In the genomic region with DNA sequence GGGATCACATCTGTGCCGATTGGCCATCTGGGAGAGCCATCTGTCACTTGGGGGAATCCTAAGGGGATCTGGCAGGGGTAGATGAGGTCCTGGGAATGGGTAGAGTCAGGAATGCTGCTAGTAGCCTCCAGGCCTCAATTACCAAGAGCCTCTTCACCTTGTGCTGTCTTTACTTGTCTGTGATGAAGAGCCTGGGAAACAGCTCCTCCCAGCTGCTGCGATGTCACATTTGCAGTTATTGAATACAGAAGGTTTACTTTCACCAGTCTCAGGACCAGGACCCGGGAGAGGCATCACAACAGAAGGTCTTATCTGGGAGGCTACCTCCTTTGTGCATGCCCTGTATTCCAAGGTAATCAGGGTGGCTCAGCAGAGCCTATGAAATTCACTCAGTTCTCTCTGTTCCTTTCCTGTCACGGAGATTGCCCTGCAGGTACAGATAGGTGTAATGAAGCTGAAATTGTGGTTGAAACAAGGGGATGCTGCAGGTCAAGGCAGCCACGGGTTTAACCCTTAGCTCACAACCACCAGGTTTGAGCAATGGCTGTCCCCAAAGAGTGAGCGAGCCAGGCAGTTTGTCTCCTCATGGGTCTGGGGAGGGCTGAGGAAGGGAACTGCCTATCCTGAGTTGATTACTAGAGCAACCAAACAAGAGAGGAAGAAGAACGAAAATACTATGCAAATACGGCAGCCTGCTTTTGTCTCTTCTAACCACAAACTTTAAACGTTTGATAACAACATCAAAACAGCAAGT, we compare ENCODE assay signal across 13 cellular contexts.
DNase-seq lines count a peak whose midpoint lies in the region; ATAC-seq and TF ChIP-seq lines count a peak whose summit lies in the region.
"Had no signal": no experiment of that assay in that cellular context is flagged by ENCODE, and none has a peak within 500 bp of the region (broad histone marks: within the 10 kb centered on the region; RNA-seq: fewer than 3 reads in every experiment).

No MANE protein-coding gene starts in this region.

- H3K9me3 Mint-ChIP-seq in WTC11: no peaks in the 10 kb centered on the region
- H3K9me3 Mint-ChIP-seq in memory B cell: no peaks in the 10 kb centered on the region

- no peak overlapping the region for H3K4me3 ChIP-seq in foreskin fibroblast (ENCODE audit: low read depth in 1 of 2, low read length in 2 of 2)
- H3K4me3 ChIP-seq: heart left ventricle had no signal

- CTCF ChIA-PET in WTC11 (lab: Charles Lee): interaction anchor here (0.7 to 2.1 kb wide), 11 partner anchors 10 to 409 kb away, joined by 3 to 12 read pairs (median 5); no protein-coding TSS in a partner anchor

- ATAC-seq in GM18498 (IDR thresholded peaks at IDR 0.05; ENCODE audit: unreplicated experiment) (peak; percentile 64), WTC11 (peak; percentile 58), memory B cell (ENCODE audit: low read depth) (no peak), HG03045 (IDR thresholded peaks at IDR 0.05; ENCODE audit: unreplicated experiment) (no peak)
- ATAC-seq: activated CD8-positive, alpha-beta memory T cell treated with anti-CD3 and anti-CD28 coated beads, Interleukin-2, amount 10 ng/mL, durations not matched to agents 7 days and 5 days; heart left ventricle; stimulated activated naive CD8-positive, alpha-beta T cell treated with anti-CD3 and anti-CD28 coated beads, Interleukin-15, Interleukin-2, amounts not matched to agents 100 U/mL and 50 U/mL, for 24 hours had no signal

- POLR2A ChIA-PET in WTC11 (lab: Charles Lee): interaction anchor here (0.8 kb wide), 1 partner anchor 300 kb away, joined by 3 read pairs; no protein-coding TSS in a partner anchor

- no peak for TF ChIP-seq CTCF in WTC11 (IDR thresholded peaks at IDR 0.05)
- no peak for TF ChIP-seq CTCF in foreskin fibroblast (IDR thresholded peaks at IDR 0.05; ENCODE audit: low read depth, low read length)

- H3K36me3 Mint-ChIP-seq in WTC11 (no peaks in the 10 kb centered on the region), memory B cell (no peaks in the 10 kb centered on the region)
- H3K36me3 Mint-ChIP-seq: activated CD8-positive, alpha-beta memory T cell treated with anti-CD3 and anti-CD28 coated beads, Interleukin-2, amount 10 ng/mL, durations not matched to agents 7 days and 5 days had no signal

- no peaks in the 10 kb centered on the region for H3K27me3 Mint-ChIP-seq in WTC11 (ENCODE audit: low read depth)
- H3K27me3 Mint-ChIP-seq in memory B cell: peaks cover 1% of the 10 kb centered on the region

- H3K4me3 Mint-ChIP-seq in WTC11 (no peak overlapping the region), memory B cell (peak overlapping the region; percentile 58)
- H3K4me3 Mint-ChIP-seq: activated CD8-positive, alpha-beta memory T cell treated with anti-CD3 and anti-CD28 coated beads, Interleukin-2, amount 10 ng/mL, durations not matched to agents 7 days and 5 days had no signal

- H3K27ac Mint-ChIP-seq in WTC11: peak overlapping the region; percentile 92
- no peak overlapping the region for H3K27ac Mint-ChIP-seq in memory B cell
- H3K27ac Mint-ChIP-seq: activated CD8-positive, alpha-beta memory T cell treated with anti-CD3 and anti-CD28 coated beads, Interleukin-2, amount 10 ng/mL, durations not matched to agents 7 days and 5 days had no signal

- H3K4me1 Mint-ChIP-seq in WTC11 (peaks cover 27% of the 10 kb centered on the region), memory B cell (peaks cover 17% of the 10 kb centered on the region)

- DNase-seq in NCI-H1092 (lab: John Stamatoyannopoulos, UW) (peak; percentile 8), WTC11 (ENCODE audit: low spot score) (no peak), memory B cell (ENCODE audit: low spot score in 2 of 2) (no peak), DMS114 treated with DMSO at 0.1 percent for 48 hours (lab: John Stamatoyannopoulos, UW; ENCODE audit: unreplicated experiment) (no peak), foreskin fibroblast (no peak)
- DNase-seq in stimulated activated CD4-positive, alpha-beta T cell treated with anti-CD3 and anti-CD28 coated beads, Interleukin-1b, Interleukin-23, amount 100 ng/mL, for 48 hours: no peak
- DNase-seq: activated CD8-positive, alpha-beta memory T cell treated with anti-CD3 and anti-CD28 coated beads, Interleukin-2, amount 10 ng/mL, durations not matched to agents 7 days and 5 days; activated naive CD4-positive, alpha-beta T cell treated with anti-CD3 and anti-CD28 coated beads, Interleukin-2, amount 50 U/mL, for 16 hours; heart left ventricle; NK-92 treated with Interleukin-12 subunit alpha and Interleukin-12 subunit beta, amount 100 ng/mL, for 24 hours; stimulated activated naive CD8-positive, alpha-beta T cell treated with anti-CD3 and anti-CD28 coated beads, Interleukin-15, Interleukin-2, amounts not matched to agents 100 U/mL and 50 U/mL, for 24 hours had no signal

TF ChIP-seq in WTC11, 78 proteins besides CTCF, POLR2A, EP300 and RAD21 (continues in another document):
- TF ChIP-seq, protein P1, sequence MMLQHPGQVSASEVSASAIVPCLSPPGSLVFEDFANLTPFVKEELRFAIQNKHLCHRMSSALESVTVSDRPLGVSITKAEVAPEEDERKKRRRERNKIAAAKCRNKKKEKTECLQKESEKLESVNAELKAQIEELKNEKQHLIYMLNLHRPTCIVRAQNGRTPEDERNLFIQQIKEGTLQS (CRISPR knock-in tag; conservative IDR thresholded peaks at IDR 0.05): no peak
- TF ChIP-seq ZNF423 (CRISPR knock-in tag; IDR thresholded peaks at IDR 0.05) (no peak), ZNF121 (CRISPR knock-in tag; IDR thresholded peaks at IDR 0.05) (no peak), NR1H2 (CRISPR knock-in tag; IDR thresholded peaks at IDR 0.05) (no peak), SMAD4 (CRISPR knock-in tag; IDR thresholded peaks at IDR 0.05) (no peak), ZNF281 (CRISPR knock-in tag; IDR thresholded peaks at IDR 0.05) (no peak), NFATC4 (CRISPR knock-in tag; IDR thresholded peaks at IDR 0.05) (no peak)
- TF ChIP-seq, protein P2, sequence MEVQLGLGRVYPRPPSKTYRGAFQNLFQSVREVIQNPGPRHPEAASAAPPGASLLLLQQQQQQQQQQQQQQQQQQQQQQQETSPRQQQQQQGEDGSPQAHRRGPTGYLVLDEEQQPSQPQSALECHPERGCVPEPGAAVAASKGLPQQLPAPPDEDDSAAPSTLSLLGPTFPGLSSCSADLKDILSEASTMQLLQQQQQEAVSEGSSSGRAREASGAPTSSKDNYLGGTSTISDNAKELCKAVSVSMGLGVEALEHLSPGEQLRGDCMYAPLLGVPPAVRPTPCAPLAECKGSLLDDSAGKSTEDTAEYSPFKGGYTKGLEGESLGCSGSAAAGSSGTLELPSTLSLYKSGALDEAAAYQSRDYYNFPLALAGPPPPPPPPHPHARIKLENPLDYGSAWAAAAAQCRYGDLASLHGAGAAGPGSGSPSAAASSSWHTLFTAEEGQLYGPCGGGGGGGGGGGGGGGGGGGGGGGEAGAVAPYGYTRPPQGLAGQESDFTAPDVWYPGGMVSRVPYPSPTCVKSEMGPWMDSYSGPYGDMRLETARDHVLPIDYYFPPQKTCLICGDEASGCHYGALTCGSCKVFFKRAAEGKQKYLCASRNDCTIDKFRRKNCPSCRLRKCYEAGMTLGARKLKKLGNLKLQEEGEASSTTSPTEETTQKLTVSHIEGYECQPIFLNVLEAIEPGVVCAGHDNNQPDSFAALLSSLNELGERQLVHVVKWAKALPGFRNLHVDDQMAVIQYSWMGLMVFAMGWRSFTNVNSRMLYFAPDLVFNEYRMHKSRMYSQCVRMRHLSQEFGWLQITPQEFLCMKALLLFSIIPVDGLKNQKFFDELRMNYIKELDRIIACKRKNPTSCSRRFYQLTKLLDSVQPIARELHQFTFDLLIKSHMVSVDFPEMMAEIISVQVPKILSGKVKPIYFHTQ (CRISPR knock-in tag; IDR thresholded peaks at IDR 0.05): no peak

Comparison
In these comparisons a context has a peak if more than half of its experiments do, and no peak if none do; other contexts are left out.
1. ATAC-seq: peak in GM18498 (single experiment) and WTC11 (single experiment); none in memory B cell (single experiment) and HG03045 (single experiment).